Comparison of ENCODE assay signal across 1 cellular context in genomic region chr1:111214086-111214801, GRCh38.
TF ChIP-seq lines count a peak whose summit lies in the region.

No MANE protein-coding gene starts in this region.

TF ChIP-seq in K562, 482 proteins besides CTCF, POLR2A, EP300 and RAD21 (continued from another document):
- peak; percentile 50 for TF ChIP-seq CBFA2T2 (conservative IDR thresholded peaks at IDR 0.05)
- peak; percentile 67; the same call in 1 of the 2 replicates for TF ChIP-seq DMBX1 (CRISPR knock-in tag; IDR thresholded peaks at IDR 0.05; ENCODE audit: borderline replicate concordance)
- TF ChIP-seq RAD51 (IDR thresholded peaks at IDR 0.05; ENCODE audit: borderline replicate concordance, low read depth), result no peak
- peak; percentile 11; the same call in 1 of the 2 replicates for TF ChIP-seq TAL1 (IDR thresholded peaks at IDR 0.05)
- TF ChIP-seq TCF3 (CRISPR knock-in tag; IDR thresholded peaks at IDR 0.05), result peak; percentile 65
- TF ChIP-seq VEZF1 (CRISPR knock-in tag; IDR thresholded peaks at IDR 0.05), result peak; percentile 48
- no peak for TF ChIP-seq DDX20 (tag; IDR thresholded peaks at IDR 0.05; ENCODE audit: low read depth)
- TF ChIP-seq ZFX (CRISPR knock-in tag; IDR thresholded peaks at IDR 0.05), result no peak
- TF ChIP-seq CBFA2T3 (IDR thresholded peaks at IDR 0.05), result peak; percentile 62
- TF ChIP-seq NR4A1 (CRISPR knock-in tag; IDR thresholded peaks at IDR 0.05), result no peak
- TF ChIP-seq NR4A1 (tag; IDR thresholded peaks at IDR 0.05), result peak; percentile 54; the same call in 1 of the 2 replicates
- no peak for TF ChIP-seq ID3 (CRISPR knock-in tag; IDR thresholded peaks at IDR 0.05)
- peak; percentile 67; the same call in 1 of the 2 replicates for TF ChIP-seq ID3 (tag; IDR thresholded peaks at IDR 0.05)
- no peak for TF ChIP-seq ZNF232 (CRISPR knock-in tag; IDR thresholded peaks at IDR 0.05)
- no peak for TF ChIP-seq JUND (IDR thresholded peaks at IDR 0.05; ENCODE audit: borderline replicate concordance, low read depth, low read length)
- TF ChIP-seq JUND (tag; IDR thresholded peaks at IDR 0.05; ENCODE audit: borderline replicate concordance, low read depth, low read length), result no peak
- TF ChIP-seq EHMT2 (IDR thresholded peaks at IDR 0.05), result no peak
- no peak for TF ChIP-seq THAP12 (CRISPR knock-in tag; IDR thresholded peaks at IDR 0.05)
TF ChIP-seq in K562: peak in this region for 9.
